In the genomic region with DNA sequence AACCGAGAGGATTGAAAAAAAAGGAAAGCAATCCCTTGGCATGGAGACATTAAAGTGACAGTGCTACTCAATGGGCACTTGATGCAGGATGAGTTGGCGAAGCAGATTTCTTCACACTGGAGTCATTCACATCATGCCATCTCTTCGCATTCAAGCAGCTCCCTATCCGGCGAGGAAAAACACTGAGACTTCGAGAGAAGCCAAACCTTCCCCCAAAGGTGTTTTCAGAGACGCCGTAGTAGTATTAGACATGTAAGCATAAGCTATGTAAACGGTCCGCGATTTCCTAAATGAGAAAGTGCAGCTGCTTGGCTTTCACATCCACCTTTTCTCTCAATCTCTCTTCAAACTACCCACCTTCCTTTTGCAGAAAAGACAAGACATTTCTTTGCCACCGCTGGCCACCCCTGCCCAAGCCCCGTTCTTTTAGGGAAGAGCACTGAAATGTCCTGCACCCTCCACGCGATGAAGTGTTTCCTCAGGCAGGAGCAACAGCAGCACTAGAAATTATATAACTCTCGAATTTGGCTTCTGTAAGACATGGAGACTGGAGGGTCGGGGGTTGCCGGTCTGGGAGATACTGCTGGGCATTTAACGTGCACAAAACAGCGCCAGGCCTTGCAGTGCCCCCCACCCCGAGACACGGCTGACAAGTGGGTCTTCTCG, we compare ENCODE assay signal across 8 cellular contexts. TPM values are rescaled to one million over a fixed set of nuclear protein-coding genes. Genes with fewer than 3 reads are reported as not detected.
A peak's percentile ranks its signal among the peaks of the same experiment; 100 is the strongest.
DNase-seq lines count a peak whose midpoint lies in the region; ATAC-seq and TF ChIP-seq lines count a peak whose summit lies in the region.

DLG2 (minus strand) TSS at position 13 of the 666 bp plus-strand sequence.

- peaks cover 19 to 58% (median 38%) of the 10 kb centered on the region in 4 donors for H3K4me1 Mint-ChIP-seq in CD4-positive, CD25-positive, alpha-beta regulatory T cell

- H3K27ac Mint-ChIP-seq in CD4-positive, CD25-positive, alpha-beta regulatory T cell, result peak within 1 kb of the TSS; percentile 96 to 98 (median 96)

- H3K9me3 Mint-ChIP-seq in CD4-positive, CD25-positive, alpha-beta regulatory T cell, result no peaks in the 10 kb centered on the region

- H3K9me3 ChIP-seq in CD4-positive, CD25-positive, alpha-beta regulatory T cell (ENCODE audit: control insufficient read depth in 2 of 2, low read length in 2 of 2), result no peaks in the 10 kb centered on the region
- H3K9me3 ChIP-seq in OCI-LY3 (ENCODE audit: insufficient read depth, low read length) (no peaks in the 10 kb centered on the region), iPS-18c (ENCODE audit: control insufficient read depth, insufficient read depth, low read length) (no peaks in the 10 kb centered on the region), sigmoid colon (no peaks in the 10 kb centered on the region)

- H3K27ac ChIP-seq in CD4-positive, CD25-positive, alpha-beta regulatory T cell (ENCODE audit: insufficient read depth, low read length, poor library complexity, severe bottlenecking), result peak within 1 kb of the TSS; percentile 81
- H3K27ac ChIP-seq in OCI-LY3 (ENCODE audit: low read length) (peak within 1 kb of the TSS; percentile 57), brain microvascular endothelial cell (peak within 1 kb of the TSS; percentile 19), sigmoid colon (peak within 1 kb of the TSS; percentile 88 to 98 (median 96))

- peak within 1 kb of the TSS; percentile 90 for H3K4me3 ChIP-seq in CD4-positive, CD25-positive, alpha-beta regulatory T cell (ENCODE audit: low read depth, low read length)
- peak within 1 kb of the TSS; percentile 87 for H3K4me3 ChIP-seq in OCI-LY3 (ENCODE audit: low read length)
- peak within 1 kb of the TSS; percentile 87 for H3K4me3 ChIP-seq in brain microvascular endothelial cell (ENCODE audit: low read depth, low read length)
- peak within 1 kb of the TSS; percentile 87 for H3K4me3 ChIP-seq in iPS-18c (ENCODE audit: insufficient read depth, low read depth, low read length)
- H3K4me3 ChIP-seq in sigmoid colon, result peak within 1 kb of the TSS; percentile 58 to 90 (median 68)

- no peak for TF ChIP-seq EP300 in sigmoid colon (IDR thresholded peaks at IDR 0.05)

- no peaks in the 10 kb centered on the region for H4K20me1 ChIP-seq in OCI-LY3 (ENCODE audit: insufficient read depth, low read length)

- ATAC-seq in CD4-positive, CD25-positive, alpha-beta regulatory T cell (ENCODE audit: low read depth in 2 of 2), result no peak
- ATAC-seq in GM21447 (IDR thresholded peaks at IDR 0.05; ENCODE audit: unreplicated experiment), result peak; percentile 2
- ATAC-seq in GM21619 (IDR thresholded peaks at IDR 0.05; ENCODE audit: unreplicated experiment), result no peak

- peaks cover 17% of the 10 kb centered on the region for H3K4me1 ChIP-seq in CD4-positive, CD25-positive, alpha-beta regulatory T cell (ENCODE audit: control insufficient read depth, insufficient read depth, low read length, poor library complexity, severe bottlenecking)
- H3K4me1 ChIP-seq in OCI-LY3 (ENCODE audit: low read length) (peaks cover 21% of the 10 kb centered on the region), sigmoid colon (peaks cover 0 to 30% (median 27%) of the 10 kb centered on the region in 4 donors)

- DNase-seq in CD4-positive, CD25-positive, alpha-beta regulatory T cell, result peak in 2 of 3 donors; percentile 4 to 39
- DNase-seq in brain microvascular endothelial cell, result peak; percentile 12
- DNase-seq in sigmoid colon, result no peak
- DNase-seq in retina, result no peak

- TF ChIP-seq CTCF in OCI-LY3 (IDR thresholded peaks at IDR 0.05; ENCODE audit: low read depth, low read length) (no peak), brain microvascular endothelial cell (IDR thresholded peaks at IDR 0.05; ENCODE audit: low read depth, low read length, missing control alignments) (no peak), sigmoid colon (IDR thresholded peaks at IDR 0.05) (no peak)

- H3K9ac ChIP-seq in OCI-LY3 (ENCODE audit: low read length), result peak within 1 kb of the TSS; percentile 86

- peaks cover 38% of the 10 kb centered on the region for H3K79me2 ChIP-seq in OCI-LY3 (ENCODE audit: low read length)

- in situ Hi-C loops in brain microvascular endothelial cell (cut with HindIII; ENCODE audit: low pct_ligation_motif_present, low sequenced_read_pairs), result no loop called here

- TF ChIP-seq POLR2A in sigmoid colon (IDR thresholded peaks at IDR 0.05), result no peak

- peaks cover 6% of the 10 kb centered on the region for H3K36me3 Mint-ChIP-seq in CD4-positive, CD25-positive, alpha-beta regulatory T cell

- peak within 1 kb of the TSS; percentile 90 to 99 (median 98) for H3K4me3 Mint-ChIP-seq in CD4-positive, CD25-positive, alpha-beta regulatory T cell

- 0 to 1% methylated on average over 23 of the region's 23 CpGs for WGBS in sigmoid colon, 2 donors

- H3K27me3 Mint-ChIP-seq in CD4-positive, CD25-positive, alpha-beta regulatory T cell, result no peaks in the 10 kb centered on the region

- intact Hi-C loops in sigmoid colon (cut with DNase I), result loop anchor here (5.0 kb wide), 1 partner anchor 60 kb away; the partner anchor contains the start of gene CCDC89

- peak within 1 kb of the TSS; percentile 97 for H2AFZ ChIP-seq in OCI-LY3 (ENCODE audit: low read depth, low read length)

- H3K27me3 ChIP-seq in CD4-positive, CD25-positive, alpha-beta regulatory T cell (ENCODE audit: control insufficient read depth, insufficient read depth, low read length), result peaks cover 2% of the 10 kb centered on the region
- H3K27me3 ChIP-seq in OCI-LY3 (ENCODE audit: low read depth, low read length) (no peaks in the 10 kb centered on the region), brain microvascular endothelial cell (replicated peaks) (no peaks in the 10 kb centered on the region), sigmoid colon (no peaks in the 10 kb centered on the region)

- H3K36me3 ChIP-seq in CD4-positive, CD25-positive, alpha-beta regulatory T cell (ENCODE audit: control insufficient read depth, insufficient read depth, low read length), result peaks cover 15% of the 10 kb centered on the region
- H3K36me3 ChIP-seq in OCI-LY3 (replicated peaks; ENCODE audit: low read depth, low read length), result peaks cover 15% of the 10 kb centered on the region
- H3K36me3 ChIP-seq in brain microvascular endothelial cell (replicated peaks), result no peaks in the 10 kb centered on the region
- peaks cover 0 to 16% (median 0%) of the 10 kb centered on the region in 4 donors for H3K36me3 ChIP-seq in sigmoid colon

- H3K4me2 ChIP-seq in OCI-LY3 (ENCODE audit: low read length), result peak within 1 kb of the TSS; percentile 98

RNA-seq across cellular contexts. Expression of gene DLG2, which starts in this region (rescaled TPM):
- total RNA-seq in CD4-positive, CD25-positive, alpha-beta regulatory T cell, result 2.0 TPM
- 1 to 10 TPM in 1 of 4 donors, under 1 TPM in 3; 0.26 to 1.9 (median 0.93) TPM for polyA plus RNA-seq in CD4-positive, CD25-positive, alpha-beta regulatory T cell
- total RNA-seq in sigmoid colon, result 10 to 100 TPM in 3 of 4 donors, 1 to 10 TPM in 1; 8.2 to 25.8 (median 16.2) TPM
- polyA plus RNA-seq in sigmoid colon, result 1 to 10 TPM in 1 of 3 donors, under 1 TPM in 1, not detected in 1; 0.60 to 1.3 TPM

Comparison
In these comparisons a context has a peak if more than half of its experiments do, and no peak if none do; other contexts are left out.
1. DNase-seq: peak in CD4-positive, CD25-positive, alpha-beta regulatory T cell (2 of 3) and brain microvascular endothelial cell (single experiment); none in sigmoid colon (single experiment) and retina (single experiment).
2. H3K27ac ChIP-seq: peak in every context shown above with its lines; median percentile 96 in sigmoid colon; 81 in CD4-positive, CD25-positive, alpha-beta regulatory T cell; 57 in OCI-LY3; 19 in brain microvascular endothelial cell.
3. Peak in every context shown above with its lines, with median percentiles within 50 percentile points of each other: H3K4me3 ChIP-seq.